18 cellular contexts compared by ENCODE assay signal in the genomic region with DNA sequence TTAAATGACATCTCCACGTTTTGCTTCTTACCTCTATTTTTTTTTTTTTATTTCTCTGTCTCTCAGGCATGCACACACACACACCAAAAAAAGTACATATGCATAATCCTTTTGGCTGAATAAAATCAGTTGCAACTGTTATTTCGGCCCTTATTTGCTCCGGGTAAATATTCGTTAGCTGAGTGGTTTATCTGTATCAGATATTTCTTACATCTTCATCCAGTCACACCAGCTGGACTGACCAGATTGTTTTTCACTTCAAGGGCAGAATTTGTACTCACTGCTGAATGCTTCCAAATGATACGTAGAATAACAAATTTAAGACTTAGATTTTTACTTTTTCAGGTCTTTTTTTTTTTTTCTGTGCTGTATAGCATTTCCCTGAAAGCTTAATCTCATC.
"Had no signal": no experiment of that assay in that cellular context is flagged by ENCODE, and none has a peak within 500 bp of the region (broad histone marks: within the 10 kb centered on the region; RNA-seq: fewer than 3 reads in every experiment).

No MANE protein-coding gene starts in this region.

- H3K27me3 Mint-ChIP-seq: natural killer cell treated with Interleukin-12 subunit alpha and Interleukin-12 subunit beta and Interleukin-15 and Interleukin-18, amount 100 ng/mL, for 72 hours; stimulated activated naive CD8-positive, alpha-beta T cell treated with anti-CD3 and anti-CD28 coated beads, Interleukin-15, amount 100 ng/mL, for 72 hours had no signal

- DNase-seq: activated CD4-positive, alpha-beta T cell treated with anti-CD3 and anti-CD28 coated beads for 4 hours; activated CD8-positive, alpha-beta memory T cell treated with anti-CD3 and anti-CD28 coated beads, Interleukin-2, amount 50 U/mL, for 48 hours; activated CD8-positive, alpha-beta T cell treated with anti-CD3 and anti-CD28 coated beads, Interleukin-2, amount 10 ng/mL, durations not matched to agents 7 days and 5 days; amygdala; dorsolateral prefrontal cortex; foreskin fibroblast; hippocampal formation; left cardiac atrium; lower lobe of right lung; pancreas; right lobe of liver; SHP77 treated with DMSO at 0.1 percent for 48 hours; SK-N-SH; small intestine; stimulated activated CD4-positive, alpha-beta T cell treated with anti-CD3 and anti-CD28 coated beads, Interleukin-2, amount 100 ng/mL, for 48 hours; stimulated activated naive CD8-positive, alpha-beta T cell treated with anti-CD3 and anti-CD28 coated beads, Interleukin-15, amount 100 ng/mL, for 72 hours had no signal

- ATAC-seq: activated CD8-positive, alpha-beta T cell treated with anti-CD3 and anti-CD28 coated beads, Interleukin-2, amount 10 ng/mL, durations not matched to agents 7 days and 5 days; left cardiac atrium; lower lobe of right lung; natural killer cell treated with Interleukin-12 subunit alpha and Interleukin-12 subunit beta and Interleukin-15 and Interleukin-18, amount 100 ng/mL, for 72 hours had no signal

- H3K4me3 Mint-ChIP-seq: activated CD8-positive, alpha-beta T cell treated with anti-CD3 and anti-CD28 coated beads, Interleukin-2, amount 10 ng/mL, durations not matched to agents 7 days and 5 days; mesothelial cell of epicardium; natural killer cell treated with Interleukin-12 subunit alpha and Interleukin-12 subunit beta and Interleukin-15 and Interleukin-18, amount 100 ng/mL, for 72 hours; stimulated activated naive CD8-positive, alpha-beta T cell treated with anti-CD3 and anti-CD28 coated beads, Interleukin-15, amount 100 ng/mL, for 72 hours had no signal

- H3K9me3 Mint-ChIP-seq: mesothelial cell of epicardium; natural killer cell treated with Interleukin-12 subunit alpha and Interleukin-12 subunit beta and Interleukin-15 and Interleukin-18, amount 100 ng/mL, for 72 hours; stimulated activated naive CD8-positive, alpha-beta T cell treated with anti-CD3 and anti-CD28 coated beads, Interleukin-15, amount 100 ng/mL, for 72 hours had no signal

- H3K27ac Mint-ChIP-seq: activated CD8-positive, alpha-beta T cell treated with anti-CD3 and anti-CD28 coated beads, Interleukin-2, amount 10 ng/mL, durations not matched to agents 7 days and 5 days; mesothelial cell of epicardium; natural killer cell treated with Interleukin-12 subunit alpha and Interleukin-12 subunit beta and Interleukin-15 and Interleukin-18, amount 100 ng/mL, for 72 hours had no signal
